8 cellular contexts compared by ENCODE assay signal in genomic region chr5:159286420-159287035, GRCh38. TPM values are rescaled to one million over a fixed set of nuclear protein-coding genes. Genes with fewer than 3 reads are reported as not detected.
A peak's percentile ranks its signal among the peaks of the same experiment; 100 is the strongest.
DNase-seq lines count a peak whose midpoint lies in the region; ATAC-seq and TF ChIP-seq lines count a peak whose summit lies in the region.

No MANE protein-coding gene starts in this region.

- RAD21 ChIA-PET in HCT116 (lab: Charles Lee; ENCODE audit: low non-redundant PET in 1 of 2, low total read pairs in 2 of 2, uncharacterized antibody in 2 of 2, unreplicated experiment in 2 of 2), result interaction anchor here (1.0 kb wide), 2 partner anchors 700 to 701 kb away, joined by 3 to 7 read pairs; no protein-coding TSS in a partner anchor

- intact Hi-C loops in HCT116 (cut with micrococcal nuclease), result loop anchor here (2.0 to 10.0 kb wide), 5 partner anchors 30 to 701 kb away; partner anchors contain the start of gene ADRA1B
- intact Hi-C loops in psoas muscle (cut with DNase I), result loop anchor here in 1 of 2 donors (5.0 kb wide), 2 partner anchors 631 to 701 kb away; partner anchors contain the start of gene ADRA1B

- no peaks in the 10 kb centered on the region for H3K9me2 ChIP-seq in HCT116 (ENCODE audit: insufficient read depth)

- no peak overlapping the region for H3K4me3 ChIP-seq in HCT116 (replicated peaks in 1 of 2; ENCODE audit: low read depth in 1 of 2, low read length in 2 of 2)
- H3K4me3 ChIP-seq in RWPE2 (ENCODE audit: severe bottlenecking), result no peak overlapping the region
- H3K4me3 ChIP-seq in fibroblast of pulmonary artery (replicated peaks; ENCODE audit: low read depth, low read length), result no peak overlapping the region
- no peak overlapping the region for H3K4me3 ChIP-seq in psoas muscle

- H4K20me1 ChIP-seq in HCT116 (ENCODE audit: insufficient read depth), result no peaks in the 10 kb centered on the region

- H3K79me2 ChIP-seq in HCT116 (ENCODE audit: insufficient read depth, low read length), result no peaks in the 10 kb centered on the region; the same call in 1 of the 2 replicates

- no peaks in the 10 kb centered on the region for H3K4me1 ChIP-seq in HCT116 (ENCODE audit: control insufficient read depth in 1 of 2, insufficient read depth in 2 of 2, low read length in 2 of 2)
- peaks cover 6% of the 10 kb centered on the region for H3K4me1 ChIP-seq in RWPE2 (ENCODE audit: insufficient read depth, poor library complexity, severe bottlenecking)
- no peaks in the 10 kb centered on the region for H3K4me1 ChIP-seq in psoas muscle

- no peak overlapping the region for H3K4me2 ChIP-seq in HCT116 (ENCODE audit: low read length)

- H2AFZ ChIP-seq in HCT116 (ENCODE audit: low read depth, low read length, poor library complexity, severe bottlenecking), result no peak overlapping the region

- no peak overlapping the region for H3K9ac ChIP-seq in HCT116 (ENCODE audit: low read length)

- TF ChIP-seq POLR2A in HCT116 (IDR thresholded peaks at IDR 0.05; ENCODE audit: borderline replicate concordance, extremely low read depth, insufficient read depth, insufficient read length), result no peak

- no TSS peak for BruUV-seq in HCT116 (replicated peaks; lab: Mats Ljungman, UMichigan)

- H3K9me3 ChIP-seq in HCT116 (ENCODE audit: control insufficient read depth in 1 of 2, insufficient read depth in 1 of 2, low read depth in 1 of 2, low read length in 2 of 2) (no peaks in the 10 kb centered on the region), RWPE2 (ENCODE audit: severe bottlenecking) (no peaks in the 10 kb centered on the region), psoas muscle (peaks cover 8% of the 10 kb centered on the region)

- DNase-seq in COR-L47 (lab: John Stamatoyannopoulos, UW), result peak; percentile 38
- no peak for DNase-seq in HCT116 (ENCODE audit: low read depth, low spot score)
- no peak for DNase-seq in RWPE2 (ENCODE audit: low spot score)
- peak; percentile 57 for DNase-seq in fibroblast of pulmonary artery (ENCODE audit: low read depth)
- no peak for DNase-seq in psoas muscle
- no peak for DNase-seq in stimulated activated CD8-positive, alpha-beta memory T cell treated with anti-CD3 and anti-CD28 coated beads, Interleukin-4, amount 100 ng/mL, for 48 hours
- DNase-seq in mesenteric fat pad (ENCODE audit: low spot score), result no peak

- WGBS in psoas muscle, 3 donors, result 55 to 66% (median 61%) methylated on average over 8 of the region's 8 CpGs

- POLR2A ChIA-PET in HCT116 (lab: Charles Lee), result no interaction called here

- CTCF ChIA-PET in HCT116 (lab: Charles Lee), result interaction anchor here (1.5 to 2.7 kb wide), 4 partner anchors 30 to 701 kb away, joined by 6 to 18 read pairs (median 11); no protein-coding TSS in a partner anchor

- ATAC-seq in HCT116 (peak; percentile 50; the same call in 1 of the 2 replicates), RWPE2 (ENCODE audit: low read depth) (peak; percentile 62), psoas muscle (peak in 2 of 4 donors; percentile 50 to 59), HG02678 (IDR thresholded peaks at IDR 0.05; ENCODE audit: unreplicated experiment) (no peak)

- no peaks in the 10 kb centered on the region for H3K27me3 ChIP-seq in HCT116 (ENCODE audit: insufficient read depth, low read length)
- no peaks in the 10 kb centered on the region for H3K27me3 ChIP-seq in RWPE2 (ENCODE audit: insufficient read depth, poor library complexity, severe bottlenecking)
- H3K27me3 ChIP-seq in psoas muscle (ENCODE audit: insufficient read depth in 3 of 3, low read length in 2 of 3), result no peaks in the 10 kb centered on the region

- TF ChIP-seq CTCF in HCT116 (IDR thresholded peaks at IDR 0.05 in 2 of 3, conservative IDR thresholded peaks at IDR 0.05 in 1 of 3; ENCODE audit: borderline replicate concordance in 1 of 3, insufficient read depth in 1 of 3, low read depth in 2 of 3, low read length in 2 of 3) (peak; percentile 35 to 56 (median 46); a peak in 4 of 6 replicates), RWPE2 (IDR thresholded peaks at IDR 0.05; ENCODE audit: poor library complexity, severe bottlenecking) (peak; percentile 89), fibroblast of pulmonary artery (IDR thresholded peaks at IDR 0.05; ENCODE audit: low read length, missing control alignments) (peak; percentile 44), psoas muscle (IDR thresholded peaks at IDR 0.05) (peak; percentile 40)

- no peak overlapping the region for H3K27ac ChIP-seq in HCT116 (ENCODE audit: low read depth, low read length)
- H3K27ac ChIP-seq in RWPE2 (ENCODE audit: poor library complexity, severe bottlenecking), result no peak overlapping the region
- no peak overlapping the region for H3K27ac ChIP-seq in psoas muscle

- H3K36me3 ChIP-seq in HCT116 (ENCODE audit: control insufficient read depth in 1 of 2, insufficient read depth in 2 of 2, low read length in 2 of 2), result peaks cover 0 to 8% of the 10 kb centered on the region in 2 experiments; a peak in 2 of 4 replicates
- H3K36me3 ChIP-seq in RWPE2 (ENCODE audit: low read depth), result peaks cover 45% of the 10 kb centered on the region
- peaks cover 0 to 38% of the 10 kb centered on the region in 2 donors for H3K36me3 ChIP-seq in psoas muscle (ENCODE audit: insufficient read depth in 1 of 2, low read depth in 1 of 2)

- TF ChIP-seq RAD21 in HCT116 (IDR thresholded peaks at IDR 0.05; ENCODE audit: low read depth), result peak; percentile 75

TF ChIP-seq in HCT116, 20 proteins besides CTCF, POLR2A, EP300 and RAD21 (continues in another document):
- TF ChIP-seq ELF1 (IDR thresholded peaks at IDR 0.05; ENCODE audit: borderline replicate concordance, low read depth) (no peak), ZFX (IDR thresholded peaks at IDR 0.05) (no peak), EGR1 (IDR thresholded peaks at IDR 0.05; ENCODE audit: low read depth) (no peak), SRF (IDR thresholded peaks at IDR 0.05; ENCODE audit: low read depth) (no peak), YY1 (IDR thresholded peaks at IDR 0.05; ENCODE audit: extremely low read depth, insufficient replicate concordance, low read depth, low read length) (no peak), JUND (IDR thresholded peaks at IDR 0.05) (no peak), ZNF274 (IDR thresholded peaks at IDR 0.05; ENCODE audit: low read depth, low read length) (no peak), FOSL1 (IDR thresholded peaks at IDR 0.05; ENCODE audit: low read depth) (no peak), CEBPB (IDR thresholded peaks at IDR 0.05; ENCODE audit: low read depth) (no peak), REST (IDR thresholded peaks at IDR 0.05; ENCODE audit: low read depth) (no peak), SP1 (IDR thresholded peaks at IDR 0.05; ENCODE audit: low read depth) (no peak), CBX3 (IDR thresholded peaks at IDR 0.05; ENCODE audit: low read depth) (no peak), EZH2 (IDR thresholded peaks at IDR 0.05) (no peak), SIN3A (IDR thresholded peaks at IDR 0.05; ENCODE audit: low read depth) (no peak)
- TF ChIP-seq, protein P1, sequence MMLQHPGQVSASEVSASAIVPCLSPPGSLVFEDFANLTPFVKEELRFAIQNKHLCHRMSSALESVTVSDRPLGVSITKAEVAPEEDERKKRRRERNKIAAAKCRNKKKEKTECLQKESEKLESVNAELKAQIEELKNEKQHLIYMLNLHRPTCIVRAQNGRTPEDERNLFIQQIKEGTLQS (IDR thresholded peaks at IDR 0.05), result no peak
- TF ChIP-seq, protein P2, sequence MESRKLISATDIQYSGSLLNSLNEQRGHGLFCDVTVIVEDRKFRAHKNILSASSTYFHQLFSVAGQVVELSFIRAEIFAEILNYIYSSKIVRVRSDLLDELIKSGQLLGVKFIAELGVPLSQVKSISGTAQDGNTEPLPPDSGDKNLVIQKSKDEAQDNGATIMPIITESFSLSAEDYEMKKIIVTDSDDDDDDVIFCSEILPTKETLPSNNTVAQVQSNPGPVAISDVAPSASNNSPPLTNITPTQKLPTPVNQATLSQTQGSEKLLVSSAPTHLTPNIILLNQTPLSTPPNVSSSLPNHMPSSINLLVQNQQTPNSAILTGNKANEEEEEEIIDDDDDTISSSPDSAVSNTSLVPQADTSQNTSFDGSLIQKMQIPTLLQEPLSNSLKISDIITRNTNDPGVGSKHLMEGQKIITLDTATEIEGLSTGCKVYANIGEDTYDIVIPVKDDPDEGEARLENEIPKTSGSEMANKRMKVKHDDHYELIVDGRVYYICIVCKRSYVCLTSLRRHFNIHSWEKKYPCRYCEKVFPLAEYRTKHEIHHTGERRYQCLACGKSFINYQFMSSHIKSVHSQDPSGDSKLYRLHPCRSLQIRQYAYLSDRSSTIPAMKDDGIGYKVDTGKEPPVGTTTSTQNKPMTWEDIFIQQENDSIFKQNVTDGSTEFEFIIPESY (IDR thresholded peaks at IDR 0.05; ENCODE audit: extremely low read depth, insufficient replicate concordance, low read length), result no peak

RNA-seq across cellular contexts. Expression of gene UBLCP1, which starts 23.4 kb away (rescaled TPM):
- total RNA-seq in HCT116 (2021; ENCODE audit: unreplicated experiment) (32.9 TPM), psoas muscle (10 to 100 TPM in 3 of 4 donors, 1 to 10 TPM in 1; 8.3 to 16.4 (median 11.3) TPM), mesenteric fat pad (20.6 TPM)
- 6.2 and 8.4 TPM in 2 replicates for polyA plus RNA-seq in HCT116 (2012)
- polyA plus RNA-seq in psoas muscle, result 10 to 100 TPM in 2 of 3 donors, 1 to 10 TPM in 1; 9.2 to 21.0 (median 18.1) TPM

RNA-seq across cellular contexts. Expression of gene IL12B, which starts 43.8 kb away (rescaled TPM):
- total RNA-seq in HCT116 (2021; ENCODE audit: unreplicated experiment), result not detected
- 0.04 TPM in 1 of 2 replicates, not detected in the other for polyA plus RNA-seq in HCT116 (2012)
- total RNA-seq in psoas muscle, result not detected
- not detected for polyA plus RNA-seq in psoas muscle
- total RNA-seq in mesenteric fat pad, result not detected

Comparison
In these comparisons a context has a peak if more than half of its experiments do, and no peak if none do; other contexts are left out.
1. DNase-seq: peak in COR-L47 (single experiment) and fibroblast of pulmonary artery (single experiment); none in HCT116 (single experiment), RWPE2 (single experiment), psoas muscle (0 of 2), stimulated activated CD8-positive, alpha-beta memory T cell treated with anti-CD3 and anti-CD28 coated beads, Interleukin-4, amount 100 ng/mL, for 48 hours (single experiment) and mesenteric fat pad (single experiment).
2. Peak in every context shown above with its lines, with median percentiles within 50 percentile points of each other: CTCF ChIP-seq.